8 cellular contexts compared by ENCODE assay signal in genomic region chr1:182064611-182065010, GRCh38. TPM values are rescaled to one million over a fixed set of nuclear protein-coding genes. Genes with fewer than 3 reads are reported as not detected.
"Had no signal": no experiment of that assay in that cellular context is flagged by ENCODE, and none has a peak within 500 bp of the region (broad histone marks: within the 10 kb centered on the region; RNA-seq: fewer than 3 reads in every experiment).

No MANE protein-coding gene starts in this region.

- H3K36me3 Mint-ChIP-seq: IgD-negative memory B cell had no signal

- DNase-seq: IMR-90, KBM-7, KG1 had no signal

- H3K4me3 ChIP-seq: K562 had no signal

- H3K27ac ChIP-seq: HL-60 had no signal

- H3K4me3 Mint-ChIP-seq: IgD-negative memory B cell had no signal

- ATAC-seq: HepG2, K562 had no signal

RNA-seq across cellular contexts. Expression of gene ZNF648, which starts 3.1 kb away (rescaled TPM):
- total RNA-seq: HT-29, IMR-90 had no signal
- polyA plus RNA-seq: IgD-negative memory B cell, IMR-90 had no signal
